8 cellular contexts compared by ENCODE assay signal in the genomic region with DNA sequence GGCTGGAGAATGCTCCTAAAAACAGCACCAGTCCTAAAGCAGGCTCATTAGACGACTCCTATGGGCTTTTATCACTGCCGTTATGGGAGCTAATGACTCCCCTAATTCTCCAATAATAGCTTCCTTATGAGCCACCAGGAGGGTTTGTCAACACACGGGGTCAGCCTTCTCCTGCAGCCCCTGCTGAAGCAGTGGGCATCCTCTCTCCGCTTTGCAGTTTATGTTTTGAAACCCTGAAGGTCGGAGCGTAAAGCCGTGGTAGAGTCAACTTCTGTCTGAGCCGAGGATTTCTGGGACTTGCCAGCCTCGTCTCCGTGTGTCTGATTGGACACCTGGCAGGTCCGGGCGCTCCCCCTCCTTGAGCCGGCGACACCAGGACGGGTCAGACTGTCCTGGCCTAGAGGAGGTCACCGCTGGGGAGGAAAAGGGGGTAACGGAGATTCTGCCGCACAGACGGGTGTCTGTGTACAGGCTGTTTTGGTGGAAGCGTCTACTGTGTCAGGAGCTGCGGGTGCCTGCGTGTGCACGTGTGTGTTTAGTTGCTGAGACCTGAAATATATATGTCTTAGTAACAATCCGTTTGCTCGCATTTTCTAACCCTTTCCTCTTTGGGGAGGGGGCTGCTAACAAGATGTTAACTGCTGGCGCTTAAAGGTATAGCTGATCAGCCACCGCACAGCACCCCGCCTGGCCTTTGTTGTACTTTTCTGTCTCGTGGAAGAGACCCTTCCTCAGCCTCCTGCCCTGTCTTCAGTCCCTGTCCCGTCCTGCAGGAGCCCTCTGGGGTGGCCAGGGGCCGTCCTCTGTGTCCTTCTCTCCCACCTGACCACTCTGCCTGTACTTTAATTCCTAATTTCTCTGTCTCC. TPM values are rescaled to one million over a fixed set of nuclear protein-coding genes. Genes with fewer than 3 reads are reported as not detected.
DNase-seq lines count a peak whose midpoint lies in the region; ATAC-seq and TF ChIP-seq lines count a peak whose summit lies in the region.

No MANE protein-coding gene starts in this region.

- H3K4me3 Mint-ChIP-seq in activated naive CD8-positive, alpha-beta T cell treated with anti-CD3 and anti-CD28 coated beads for 36 hours, result peak overlapping the region; percentile 92
- peak overlapping the region; percentile 84 to 92 (median 90) for H3K4me3 Mint-ChIP-seq in immature natural killer cell

- H3K9me3 Mint-ChIP-seq in activated naive CD8-positive, alpha-beta T cell treated with anti-CD3 and anti-CD28 coated beads for 36 hours, result no peaks in the 10 kb centered on the region
- no peaks in the 10 kb centered on the region for H3K9me3 Mint-ChIP-seq in immature natural killer cell

- peaks cover 35% of the 10 kb centered on the region for H3K4me1 Mint-ChIP-seq in activated naive CD8-positive, alpha-beta T cell treated with anti-CD3 and anti-CD28 coated beads for 36 hours
- H3K4me1 Mint-ChIP-seq in immature natural killer cell, result peaks cover 44 to 64% of the 10 kb centered on the region in 2 donors

- H3K27ac ChIP-seq in AG04450 (ENCODE audit: low read depth, low read length) (peak overlapping the region; percentile 11), HCT116 (ENCODE audit: low read depth, low read length) (peak overlapping the region; percentile 8; the same call in 1 of the 2 replicates), stomach (peak overlapping the region; percentile 2 to 84 (median 75))

- peak overlapping the region; percentile 84 for H3K4me3 ChIP-seq in AG04450 (ENCODE audit: low read depth, low read length)
- peak overlapping the region; percentile 67 to 76 for H3K4me3 ChIP-seq in HCT116 (replicated peaks in 1 of 2; ENCODE audit: low read depth in 1 of 2, low read length in 2 of 2)
- peak overlapping the region; percentile 62 to 74 (median 69) for H3K4me3 ChIP-seq in stomach

- H4K20me1 ChIP-seq in HCT116 (ENCODE audit: insufficient read depth), result no peaks in the 10 kb centered on the region

- TF ChIP-seq POLR2A in HCT116 (IDR thresholded peaks at IDR 0.05; ENCODE audit: borderline replicate concordance, extremely low read depth, insufficient read depth, insufficient read length) (no peak), stomach (IDR thresholded peaks at IDR 0.05) (no peak)

- H3K27me3 ChIP-seq in AG04450 (ENCODE audit: control insufficient read depth, insufficient read depth, low read length) (no peaks in the 10 kb centered on the region), HCT116 (ENCODE audit: insufficient read depth, low read length) (no peaks in the 10 kb centered on the region), stomach (no peaks in the 10 kb centered on the region)

- H3K36me3 ChIP-seq in HCT116 (ENCODE audit: control insufficient read depth in 1 of 2, insufficient read depth in 2 of 2, low read length in 2 of 2) (no peaks in the 10 kb centered on the region), stomach (no peaks in the 10 kb centered on the region)

- POLR2A ChIA-PET in AG04450 (lab: Yijun Ruan, JAX) (interaction anchor here (0.6 to 1.7 kb wide), 3 partner anchors 12 to 100 kb away, joined by 3 read pairs; no protein-coding TSS in a partner anchor), HCT116 (lab: Charles Lee) (interaction anchor here (0.7 to 2.7 kb wide), 6 partner anchors 9 to 105 kb away, joined by 3 to 14 read pairs (median 4); no protein-coding TSS in a partner anchor)

- TF ChIP-seq RAD21 in HCT116 (IDR thresholded peaks at IDR 0.05; ENCODE audit: low read depth), result no peak

- intact Hi-C loops in HCT116 (cut with micrococcal nuclease) (loop anchor here (10.0 kb wide), 1 partner anchor 246 kb away; a partner anchor contains a TSS), stomach (cut with DNase I; ENCODE audit: low total_unique reads) (no loop called here)

- H3K4me1 ChIP-seq in HCT116 (ENCODE audit: control insufficient read depth in 1 of 2, insufficient read depth in 2 of 2, low read length in 2 of 2) (peaks cover 47 to 73% of the 10 kb centered on the region in 2 experiments), stomach (peaks cover 45 to 70% (median 59%) of the 10 kb centered on the region in 4 donors)

- H3K4me2 ChIP-seq in HCT116 (ENCODE audit: low read length), result peak overlapping the region; percentile 98

- H3K27me3 Mint-ChIP-seq in activated naive CD8-positive, alpha-beta T cell treated with anti-CD3 and anti-CD28 coated beads for 36 hours, result no peaks in the 10 kb centered on the region
- H3K27me3 Mint-ChIP-seq in immature natural killer cell (ENCODE audit: low read depth in 3 of 3), result peaks cover 5 to 13% (median 12%) of the 10 kb centered on the region in 3 donors

- CTCF ChIA-PET in AG04450 (lab: Charles Lee) (interaction anchor here (0.9 to 1.2 kb wide), 3 partner anchors 59 to 161 kb away, joined by 3 to 4 read pairs (median 3); no protein-coding TSS in a partner anchor), HCT116 (lab: Charles Lee) (interaction anchor here (0.9 to 2.9 kb wide), 4 partner anchors 31 to 100 kb away, joined by 3 to 7 read pairs (median 4); no protein-coding TSS in a partner anchor)

- no peak for TF ChIP-seq EP300 in stomach (IDR thresholded peaks at IDR 0.05)

- peaks cover 49% of the 10 kb centered on the region for H3K79me2 ChIP-seq in HCT116 (ENCODE audit: insufficient read depth, low read length)

- peak overlapping the region; percentile 53 for H3K9ac ChIP-seq in HCT116 (ENCODE audit: low read length)

- ATAC-seq in HCT116, result no peak

- no peaks in the 10 kb centered on the region for H3K9me2 ChIP-seq in HCT116 (ENCODE audit: insufficient read depth)

- H3K9me3 ChIP-seq in AG04450 (ENCODE audit: control insufficient read depth, insufficient read depth, low read length), result no peaks in the 10 kb centered on the region; the same call in 1 of the 2 replicates
- H3K9me3 ChIP-seq in HCT116 (ENCODE audit: control insufficient read depth in 1 of 2, insufficient read depth in 1 of 2, low read depth in 1 of 2, low read length in 2 of 2), result no peaks in the 10 kb centered on the region
- no peaks in the 10 kb centered on the region for H3K9me3 ChIP-seq in stomach

- no peak for DNase-seq in AG04450 (ENCODE audit: low read depth, low spot score)
- DNase-seq in HCT116 (ENCODE audit: low read depth, low spot score), result no peak
- DNase-seq in activated naive CD8-positive, alpha-beta T cell treated with anti-CD3 and anti-CD28 coated beads for 36 hours, result no peak
- DNase-seq in immature natural killer cell, result peak in 1 of 3 donors; percentile 14
- DNase-seq in stomach, result peak; percentile 46
- DNase-seq in NCI-H2107 treated with DMSO at 0.1 percent for 48 hours (lab: John Stamatoyannopoulos, UW; ENCODE audit: unreplicated experiment), result no peak
- no peak for DNase-seq in NCI-H128 (lab: John Stamatoyannopoulos, UW; ENCODE audit: unreplicated experiment)
- DNase-seq in cerebellum (ENCODE audit: low spot score), result no peak

- peaks cover 8% of the 10 kb centered on the region for H3K36me3 Mint-ChIP-seq in activated naive CD8-positive, alpha-beta T cell treated with anti-CD3 and anti-CD28 coated beads for 36 hours
- H3K36me3 Mint-ChIP-seq in immature natural killer cell, result no peaks in the 10 kb centered on the region

- RAD21 ChIA-PET in HCT116 (lab: Charles Lee; ENCODE audit: low non-redundant PET in 1 of 2, low total read pairs in 2 of 2, uncharacterized antibody in 2 of 2, unreplicated experiment in 2 of 2), result no interaction called here

- no TSS peak for BruUV-seq in HCT116 (replicated peaks; lab: Mats Ljungman, UMichigan)

- H3K27ac Mint-ChIP-seq in activated naive CD8-positive, alpha-beta T cell treated with anti-CD3 and anti-CD28 coated beads for 36 hours, result no peak overlapping the region
- H3K27ac Mint-ChIP-seq in immature natural killer cell, result peak overlapping the region; percentile 79 to 92 (median 86)

- TF ChIP-seq CTCF in AG04450 (IDR thresholded peaks at IDR 0.05; ENCODE audit: low read depth, low read length) (no peak), HCT116 (IDR thresholded peaks at IDR 0.05 in 2 of 3, conservative IDR thresholded peaks at IDR 0.05 in 1 of 3; ENCODE audit: borderline replicate concordance in 1 of 3, insufficient read depth in 1 of 3, low read depth in 2 of 3, low read length in 2 of 3) (no peak), stomach (IDR thresholded peaks at IDR 0.05) (no peak)

- no peak overlapping the region for H2AFZ ChIP-seq in HCT116 (ENCODE audit: low read depth, low read length, poor library complexity, severe bottlenecking)

- WGBS in stomach, 5 donors, result 13 to 16% (median 14%) methylated on average over 26 to 31 of the region's 31 CpGs

TF ChIP-seq in HCT116, 20 proteins besides CTCF, POLR2A, EP300 and RAD21 (continues in another document):
- TF ChIP-seq, protein P1, sequence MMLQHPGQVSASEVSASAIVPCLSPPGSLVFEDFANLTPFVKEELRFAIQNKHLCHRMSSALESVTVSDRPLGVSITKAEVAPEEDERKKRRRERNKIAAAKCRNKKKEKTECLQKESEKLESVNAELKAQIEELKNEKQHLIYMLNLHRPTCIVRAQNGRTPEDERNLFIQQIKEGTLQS (IDR thresholded peaks at IDR 0.05), result no peak
- TF ChIP-seq CEBPB (IDR thresholded peaks at IDR 0.05; ENCODE audit: low read depth) (no peak), SRF (IDR thresholded peaks at IDR 0.05; ENCODE audit: low read depth) (no peak), ZFX (IDR thresholded peaks at IDR 0.05) (no peak), SIN3A (IDR thresholded peaks at IDR 0.05; ENCODE audit: low read depth) (no peak)
- TF ChIP-seq, protein P2, sequence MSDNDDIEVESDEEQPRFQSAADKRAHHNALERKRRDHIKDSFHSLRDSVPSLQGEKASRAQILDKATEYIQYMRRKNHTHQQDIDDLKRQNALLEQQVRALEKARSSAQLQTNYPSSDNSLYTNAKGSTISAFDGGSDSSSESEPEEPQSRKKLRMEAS (IDR thresholded peaks at IDR 0.05), result no peak

RNA-seq across cellular contexts. Expression of a gene that starts 1.9 kb away (rescaled TPM):
- polyA plus RNA-seq in AG04450 (2011; rRNA removed) (7.7 and 10.6 TPM in 2 replicates), immature natural killer cell (10 to 100 TPM in 1 of 3 donors, 1 to 10 TPM in 2; 4.3 to 22.4 (median 6.7) TPM), stomach (10 to 100 TPM in 2 of 3 donors, 1 to 10 TPM in 1; 5.2 to 10.1 (median 10.0) TPM)
- polyA minus RNA-seq in AG04450 (2011; rRNA and poly(A)+ RNA removed), result 30.3 and 31.2 TPM in 2 replicates
- total RNA-seq in HCT116 (2021; ENCODE audit: unreplicated experiment) (35.9 TPM), stomach (100 to 1,000 TPM in 2 of 5 donors, 10 to 100 TPM in 3; 22.9 to 202 (median 59.1) TPM), cerebellum (39.7 TPM)
- 27.3 and 29.2 TPM in 2 replicates for polyA plus RNA-seq in HCT116 (2012)
- total RNA-seq in activated naive CD8-positive, alpha-beta T cell treated with anti-CD3 and anti-CD28 coated beads for 36 hours, result 10 to 100 TPM; 29.4 to 31.3 TPM

Comparison
In these comparisons a context has a peak if more than half of its experiments do, and no peak if none do; other contexts are left out.
1. H3K27ac ChIP-seq: peak in every context shown above with its lines; median percentile 75 in stomach; 11 in AG04450; 8 in HCT116.